1 cellular context compared by ENCODE assay signal in the genomic region with DNA sequence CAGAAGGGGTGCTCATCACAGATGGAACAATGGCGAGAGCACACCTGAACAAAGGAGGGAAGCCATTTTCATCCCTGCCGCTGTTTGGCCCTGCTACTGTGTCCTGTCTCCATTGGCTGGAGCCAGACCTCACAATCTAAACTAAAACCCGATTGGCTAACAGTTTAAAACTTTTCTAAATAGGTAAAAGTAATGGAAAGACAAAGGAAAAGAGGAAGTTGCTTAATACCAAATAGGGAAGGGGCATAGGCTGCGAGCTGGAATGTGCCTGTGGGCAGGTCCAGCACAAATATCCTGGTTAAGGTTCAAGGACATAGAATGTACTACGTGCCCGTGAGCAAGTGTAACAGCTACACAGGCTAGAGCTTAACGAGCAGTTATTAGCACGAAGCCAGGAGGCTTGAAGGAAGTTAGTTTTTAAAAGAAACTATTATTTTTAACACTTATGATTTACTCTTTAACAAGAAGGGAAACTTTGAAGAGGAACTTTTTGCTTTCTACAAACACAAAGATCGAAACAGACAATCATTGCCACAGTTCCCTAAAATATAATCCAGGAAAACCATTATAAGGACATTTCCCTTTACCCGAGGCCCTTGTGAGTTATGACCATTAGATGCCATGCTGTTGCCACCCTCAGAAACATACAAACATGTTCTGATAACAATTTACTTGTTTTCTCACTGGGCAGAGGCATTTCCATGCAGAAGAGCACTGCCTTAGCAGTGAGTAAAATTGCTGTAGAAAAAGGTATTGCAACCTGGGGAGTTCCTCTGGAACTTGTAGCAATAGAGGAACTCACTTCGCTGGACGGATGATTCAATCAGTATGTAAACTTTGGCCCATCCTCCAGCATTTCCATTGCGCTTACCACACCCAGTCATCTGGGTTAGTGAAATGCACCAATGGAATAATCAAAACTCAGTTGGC.
TF ChIP-seq lines count a peak whose summit lies in the region.

No MANE protein-coding gene starts in this region.

TF ChIP-seq in H1, 55 proteins besides CTCF, POLR2A, EP300 and RAD21:
- peak; percentile 32; the same call in 1 of the 2 replicates for TF ChIP-seq YY1 (IDR thresholded peaks at IDR 0.05; ENCODE audit: low read depth, low read length)
- TF ChIP-seq GABPA (IDR thresholded peaks at IDR 0.05; ENCODE audit: borderline replicate concordance, insufficient read depth, low read length), result no peak
- no peak for TF ChIP-seq NANOG (IDR thresholded peaks at IDR 0.05; ENCODE audit: insufficient read depth, low read depth, low read length, poor library complexity, severe bottlenecking)
